In genomic region chr3:49689887-49690624, GRCh38 we compare ENCODE assay signal across 8 cellular contexts. TPM values are rescaled to one million over a fixed set of nuclear protein-coding genes. Genes with fewer than 3 reads are reported as not detected.
DNase-seq lines count a peak whose midpoint lies in the region; ATAC-seq and TF ChIP-seq lines count a peak whose summit lies in the region.
"Not testable (repeated sequence)": the region's sequence is repeated elsewhere in the genome, so short reads cannot be mapped to it uniquely, and the experiment has no call there.

No MANE protein-coding gene starts in this region.

- peaks cover 53% of the 10 kb centered on the region for H3K79me2 ChIP-seq in GM23248 (ENCODE audit: insufficient read depth)
- H3K79me2 ChIP-seq in OCI-LY1 (ENCODE audit: insufficient read depth, low read length) = not testable (repeated sequence)
- peaks cover 45% of the 10 kb centered on the region for H3K79me2 ChIP-seq in hepatocyte

- 7% methylated on average over 19 of the region's 19 CpGs for WGBS in GM23248 (ENCODE audit: low coverage in 1 of 2, low lambda C conversion rate in 2 of 2, missing lambda C conversion rate in 2 of 2), 2 experiments
- WGBS in hepatocyte (ENCODE audit: low lambda C conversion rate, missing lambda C conversion rate) = 12% methylated on average over 18 of the region's 19 CpGs

- TF ChIP-seq CTCF in AG09309 (IDR thresholded peaks at IDR 0.05; ENCODE audit: control insufficient read depth, insufficient read depth, low read depth, low read length, missing control alignments); OCI-LY1 (IDR thresholded peaks at IDR 0.05; ENCODE audit: low read length); hepatocyte (IDR thresholded peaks at IDR 0.05; ENCODE audit: poor library complexity): not testable (repeated sequence)

- not testable (repeated sequence) for H3K36me3 ChIP-seq in GM23248 (ENCODE audit: low read depth); OCI-LY1 (ENCODE audit: insufficient read depth, low read length); hepatocyte (replicated peaks; ENCODE audit: insufficient read depth, low read depth)

- not testable (repeated sequence) for H3K27ac ChIP-seq in GM23248; OCI-LY1 (ENCODE audit: low read depth, low read length, poor library complexity, severe bottlenecking)
- peak overlapping the region; percentile 95 for H3K27ac ChIP-seq in hepatocyte

- peak overlapping the region; percentile 91 for H3K27ac Mint-ChIP-seq in activated T-helper 1 cell treated with anti-CD3 and anti-CD28 coated beads, Interleukin-12 subunit alpha, Interleukin-12 subunit beta, Interleukin-2, Interleukin-4 antibody, amounts not matched to agents 30 ng/mL and 10 ng/mL and 1 ng/mL, durations not matched to agents 14 hours and 24 hours and 36 hours
- H3K27ac Mint-ChIP-seq in dendritic cell treated with granulocyte-macrophage colony-stimulating factor and Interleukin-4, amounts not matched to agents 40 ng/mL and 50 ng/mL, for 4 days = peak overlapping the region; percentile 90
- H3K27ac Mint-ChIP-seq in naive thymus-derived CD8-positive, alpha-beta T cell = peak overlapping the region; percentile 33 to 99 (median 98)
- H3K27ac Mint-ChIP-seq in stimulated activated naive B cell treated with anti-CD40 and anti-IgM and Interleukin-4, amounts not matched to agents 10 μg/mL and 1 μg/mL and 100 μg/mL, for 72 hours = peak overlapping the region; percentile 93

- H3K27me3 ChIP-seq in GM23248 (replicated peaks; ENCODE audit: insufficient read depth); OCI-LY1 (ENCODE audit: insufficient read depth, low read length); hepatocyte: not testable (repeated sequence)

- H3K4me2 ChIP-seq in GM23248 (ENCODE audit: unreplicated experiment) = peak overlapping the region; percentile 98
- H3K4me2 ChIP-seq in OCI-LY1 (ENCODE audit: low read length) = peak overlapping the region; percentile 97
- H3K4me2 ChIP-seq in hepatocyte = peak overlapping the region; percentile 93

- H2AFZ ChIP-seq in GM23248 = peak overlapping the region; percentile 96
- H2AFZ ChIP-seq in OCI-LY1 (ENCODE audit: low read length) = not testable (repeated sequence)
- peak overlapping the region; percentile 90 for H2AFZ ChIP-seq in hepatocyte

- H3K9me2 ChIP-seq in GM23248 (ENCODE audit: insufficient read depth); OCI-LY1 (ENCODE audit: low read depth, low read length); hepatocyte (replicated peaks; ENCODE audit: insufficient read depth): not testable (repeated sequence)

- H3K9me3 ChIP-seq in GM23248 (ENCODE audit: low read depth); OCI-LY1 (ENCODE audit: low read length); hepatocyte (ENCODE audit: low read depth): not testable (repeated sequence)

- in situ Hi-C loops in GM23248 (cut with MboI) = not testable (repeated sequence)

- intact Hi-C loops in activated T-helper 1 cell treated with anti-CD3 and anti-CD28 coated beads, Interleukin-12 subunit alpha, Interleukin-12 subunit beta, Interleukin-2, Interleukin-4 antibody, amounts not matched to agents 30 ng/mL and 10 ng/mL and 1 ng/mL, durations not matched to agents 14 hours and 24 hours and 36 hours (cut with micrococcal nuclease) = loop anchor here (1.0 to 5.0 kb wide), 4 partner anchors 16 to 598 kb away; partner anchors contain the start of genes AMIGO3, APEH, QRICH1 and TRAIP
- intact Hi-C loops in dendritic cell treated with granulocyte-macrophage colony-stimulating factor and Interleukin-4, amounts not matched to agents 40 ng/mL and 50 ng/mL, for 4 days (cut with micrococcal nuclease) = not testable (repeated sequence)

- ATAC-seq in naive thymus-derived CD8-positive, alpha-beta T cell; stimulated activated naive B cell treated with anti-CD40 and anti-IgM and Interleukin-4, amounts not matched to agents 10 μg/mL and 1 μg/mL and 100 μg/mL, for 72 hours (replicated peaks): not testable (repeated sequence)

- H3K36me3 Mint-ChIP-seq in activated T-helper 1 cell treated with anti-CD3 and anti-CD28 coated beads, Interleukin-12 subunit alpha, Interleukin-12 subunit beta, Interleukin-2, Interleukin-4 antibody, amounts not matched to agents 30 ng/mL and 10 ng/mL and 1 ng/mL, durations not matched to agents 14 hours and 24 hours and 36 hours (ENCODE audit: low read depth); naive thymus-derived CD8-positive, alpha-beta T cell; stimulated activated naive B cell treated with anti-CD40 and anti-IgM and Interleukin-4, amounts not matched to agents 10 μg/mL and 1 μg/mL and 100 μg/mL, for 72 hours: not testable (repeated sequence)
- H3K36me3 Mint-ChIP-seq in dendritic cell treated with granulocyte-macrophage colony-stimulating factor and Interleukin-4, amounts not matched to agents 40 ng/mL and 50 ng/mL, for 4 days (ENCODE audit: low read depth) = peaks cover 28% of the 10 kb centered on the region

- not testable (repeated sequence) for H3K27me3 Mint-ChIP-seq in activated T-helper 1 cell treated with anti-CD3 and anti-CD28 coated beads, Interleukin-12 subunit alpha, Interleukin-12 subunit beta, Interleukin-2, Interleukin-4 antibody, amounts not matched to agents 30 ng/mL and 10 ng/mL and 1 ng/mL, durations not matched to agents 14 hours and 24 hours and 36 hours (ENCODE audit: insufficient read depth); naive thymus-derived CD8-positive, alpha-beta T cell; stimulated activated naive B cell treated with anti-CD40 and anti-IgM and Interleukin-4, amounts not matched to agents 10 μg/mL and 1 μg/mL and 100 μg/mL, for 72 hours
- H3K27me3 Mint-ChIP-seq in dendritic cell treated with granulocyte-macrophage colony-stimulating factor and Interleukin-4, amounts not matched to agents 40 ng/mL and 50 ng/mL, for 4 days = peaks cover 25% of the 10 kb centered on the region

- peaks cover 21% of the 10 kb centered on the region for H3K4me1 Mint-ChIP-seq in activated T-helper 1 cell treated with anti-CD3 and anti-CD28 coated beads, Interleukin-12 subunit alpha, Interleukin-12 subunit beta, Interleukin-2, Interleukin-4 antibody, amounts not matched to agents 30 ng/mL and 10 ng/mL and 1 ng/mL, durations not matched to agents 14 hours and 24 hours and 36 hours (ENCODE audit: low read depth)
- peaks cover 40% of the 10 kb centered on the region for H3K4me1 Mint-ChIP-seq in dendritic cell treated with granulocyte-macrophage colony-stimulating factor and Interleukin-4, amounts not matched to agents 40 ng/mL and 50 ng/mL, for 4 days (ENCODE audit: low read depth)
- H3K4me1 Mint-ChIP-seq in naive thymus-derived CD8-positive, alpha-beta T cell = peaks cover 17 to 54% (median 47%) of the 10 kb centered on the region in 4 donors
- peaks cover 28 to 59% of the 10 kb centered on the region in 2 donors for H3K4me1 Mint-ChIP-seq in stimulated activated naive B cell treated with anti-CD40 and anti-IgM and Interleukin-4, amounts not matched to agents 10 μg/mL and 1 μg/mL and 100 μg/mL, for 72 hours

- not testable (repeated sequence) for DNase-seq in AG09309 (ENCODE audit: low read depth); activated T-helper 1 cell treated with anti-CD3 and anti-CD28 coated beads, Interleukin-12 subunit alpha, Interleukin-12 subunit beta, Interleukin-2, Interleukin-4 antibody, amounts not matched to agents 30 ng/mL and 10 ng/mL and 1 ng/mL, durations not matched to agents 14 hours and 24 hours and 36 hours (ENCODE audit: low spot score); hepatocyte (ENCODE audit: low spot score); stimulated activated naive B cell treated with anti-CD40 and anti-IgM and Interleukin-4, amounts not matched to agents 10 μg/mL and 1 μg/mL and 100 μg/mL, for 72 hours
- DNase-seq in GM23248 = peak; percentile 47
- DNase-seq in naive thymus-derived CD8-positive, alpha-beta T cell = peak in 1 of 10 donors; percentile 10

- not testable (repeated sequence) for H3F3A ChIP-seq in GM23248 (ENCODE audit: insufficient read depth); OCI-LY1 (ENCODE audit: insufficient read depth, low read length)

- H3K9ac ChIP-seq in GM23248 (peak overlapping the region; percentile 88), OCI-LY1 (ENCODE audit: low read length) (peak overlapping the region; percentile 97)

- H3K9me3 Mint-ChIP-seq in activated T-helper 1 cell treated with anti-CD3 and anti-CD28 coated beads, Interleukin-12 subunit alpha, Interleukin-12 subunit beta, Interleukin-2, Interleukin-4 antibody, amounts not matched to agents 30 ng/mL and 10 ng/mL and 1 ng/mL, durations not matched to agents 14 hours and 24 hours and 36 hours; dendritic cell treated with granulocyte-macrophage colony-stimulating factor and Interleukin-4, amounts not matched to agents 40 ng/mL and 50 ng/mL, for 4 days; naive thymus-derived CD8-positive, alpha-beta T cell; stimulated activated naive B cell treated with anti-CD40 and anti-IgM and Interleukin-4, amounts not matched to agents 10 μg/mL and 1 μg/mL and 100 μg/mL, for 72 hours: not testable (repeated sequence)

- H3K4me3 ChIP-seq in AG09309 (ENCODE audit: control insufficient read depth, low read depth, low read length) (peak overlapping the region; percentile 99), GM23248 (peak overlapping the region; percentile 93), OCI-LY1 (ENCODE audit: low read depth, low read length, poor library complexity, severe bottlenecking) (peak overlapping the region; percentile 96), hepatocyte (peak overlapping the region; percentile 95)

- not testable (repeated sequence) for H4K20me1 ChIP-seq in GM23248 (ENCODE audit: insufficient read depth); OCI-LY1 (ENCODE audit: insufficient read depth, low read length); hepatocyte (ENCODE audit: insufficient read depth, poor library complexity, severe bottlenecking)

- H3K4me1 ChIP-seq in GM23248 (ENCODE audit: insufficient read depth) = peaks cover 11% of the 10 kb centered on the region; the same call in 1 of the 2 replicates
- peaks cover 25% of the 10 kb centered on the region for H3K4me1 ChIP-seq in OCI-LY1 (ENCODE audit: insufficient read depth, low read length, severe bottlenecking)
- H3K4me1 ChIP-seq in hepatocyte (ENCODE audit: insufficient read depth) = not testable (repeated sequence)

- peak overlapping the region; percentile 97 for H3K4me3 Mint-ChIP-seq in activated T-helper 1 cell treated with anti-CD3 and anti-CD28 coated beads, Interleukin-12 subunit alpha, Interleukin-12 subunit beta, Interleukin-2, Interleukin-4 antibody, amounts not matched to agents 30 ng/mL and 10 ng/mL and 1 ng/mL, durations not matched to agents 14 hours and 24 hours and 36 hours
- H3K4me3 Mint-ChIP-seq in dendritic cell treated with granulocyte-macrophage colony-stimulating factor and Interleukin-4, amounts not matched to agents 40 ng/mL and 50 ng/mL, for 4 days = peak overlapping the region; percentile 100
- H3K4me3 Mint-ChIP-seq in naive thymus-derived CD8-positive, alpha-beta T cell = peak overlapping the region; percentile 92 to 98 (median 96)
- peak overlapping the region; percentile 98 to 99 for H3K4me3 Mint-ChIP-seq in stimulated activated naive B cell treated with anti-CD40 and anti-IgM and Interleukin-4, amounts not matched to agents 10 μg/mL and 1 μg/mL and 100 μg/mL, for 72 hours

- POLR2A ChIA-PET in naive thymus-derived CD8-positive, alpha-beta T cell (lab: Charles Lee) = interaction anchor here (0.6 to 1.1 kb wide), 4 partner anchors 15 to 360 kb away, joined by 3 to 4 read pairs (median 3); no protein-coding TSS in a partner anchor

RNA-seq across cellular contexts. Expression of gene RNF123, which starts 0.7 kb away (rescaled TPM):
- total RNA-seq in GM23248 (2014; rRNA removed; shearing (Covaris generic)) = 22.8 and 25.7 TPM in 2 replicates
- polyA plus RNA-seq in GM23248 (2016; fragmentation: Nextera tagmentation; extraction: Ambion mirVana) = 18.7 and 21.6 TPM in 2 replicates
- total RNA-seq in activated T-helper 1 cell treated with anti-CD3 and anti-CD28 coated beads, Interleukin-12 subunit alpha, Interleukin-12 subunit beta, Interleukin-2, Interleukin-4 antibody, amounts not matched to agents 30 ng/mL and 10 ng/mL and 1 ng/mL, durations not matched to agents 14 hours and 24 hours and 36 hours = 53.8 and 54.3 TPM in 2 replicates
- 27.7 and 32.1 TPM in 2 replicates for total RNA-seq in hepatocyte
- polyA plus RNA-seq in hepatocyte = 34.6 and 39.1 TPM in 2 replicates
- 10 to 100 TPM; 66.4 to 70.0 TPM for total RNA-seq in naive thymus-derived CD8-positive, alpha-beta T cell
- 10 to 100 TPM in 2 of 3 donors, 1 to 10 TPM in 1; 8.8 to 20.4 (median 10.5) TPM for polyA plus RNA-seq in naive thymus-derived CD8-positive, alpha-beta T cell

RNA-seq across cellular contexts. Expression of gene MST1, which starts 0.8 kb away (rescaled TPM):
- total RNA-seq in GM23248 (2014; rRNA removed; shearing (Covaris generic)) = 6.3 and 6.4 TPM in 2 replicates
- polyA plus RNA-seq in GM23248 (2016; fragmentation: Nextera tagmentation; extraction: Ambion mirVana) (2.5 and 3.0 TPM in 2 replicates), hepatocyte (137 and 158 TPM in 2 replicates)
- total RNA-seq in activated T-helper 1 cell treated with anti-CD3 and anti-CD28 coated beads, Interleukin-12 subunit alpha, Interleukin-12 subunit beta, Interleukin-2, Interleukin-4 antibody, amounts not matched to agents 30 ng/mL and 10 ng/mL and 1 ng/mL, durations not matched to agents 14 hours and 24 hours and 36 hours = 6.5 and 8.2 TPM in 2 replicates
- total RNA-seq in hepatocyte = 90.3 and 116 TPM in 2 replicates
- 10 to 100 TPM; 13.3 to 13.7 TPM for total RNA-seq in naive thymus-derived CD8-positive, alpha-beta T cell
- polyA plus RNA-seq in naive thymus-derived CD8-positive, alpha-beta T cell = 1 to 10 TPM in 1 of 3 donors, under 1 TPM in 2; 0.29 to 1.1 (median 0.74) TPM

RNA-seq across cellular contexts. Expression of gene APEH, which starts 15.9 kb away (rescaled TPM):
- total RNA-seq in GM23248 (2014; rRNA removed; shearing (Covaris generic)) = 108 and 126 TPM in 2 replicates
- polyA plus RNA-seq in GM23248 (2016; fragmentation: Nextera tagmentation; extraction: Ambion mirVana) (83.3 and 89.1 TPM in 2 replicates), hepatocyte (138 and 148 TPM in 2 replicates)
- total RNA-seq in activated T-helper 1 cell treated with anti-CD3 and anti-CD28 coated beads, Interleukin-12 subunit alpha, Interleukin-12 subunit beta, Interleukin-2, Interleukin-4 antibody, amounts not matched to agents 30 ng/mL and 10 ng/mL and 1 ng/mL, durations not matched to agents 14 hours and 24 hours and 36 hours = 113 and 115 TPM in 2 replicates
- 120 and 125 TPM in 2 replicates for total RNA-seq in hepatocyte
- total RNA-seq in naive thymus-derived CD8-positive, alpha-beta T cell = 100 to 1,000 TPM; 137 to 139 TPM
- 100 to 1,000 TPM; 105 to 131 (median 114) TPM for polyA plus RNA-seq in naive thymus-derived CD8-positive, alpha-beta T cell

RNA-seq across cellular contexts. Expression of gene AMIGO3, which starts 29.4 kb away (rescaled TPM):
- total RNA-seq in GM23248 (2014; rRNA removed; shearing (Covaris generic)) = 3.2 TPM in 1 of 2 replicates, not detected in the other
- polyA plus RNA-seq in GM23248 (2016; fragmentation: Nextera tagmentation; extraction: Ambion mirVana) (0.18 and 0.25 TPM in 2 replicates), hepatocyte (1.7 and 2.4 TPM in 2 replicates)
- 0.39 TPM in 1 of 2 replicates, not detected in the other for total RNA-seq in activated T-helper 1 cell treated with anti-CD3 and anti-CD28 coated beads, Interleukin-12 subunit alpha, Interleukin-12 subunit beta, Interleukin-2, Interleukin-4 antibody, amounts not matched to agents 30 ng/mL and 10 ng/mL and 1 ng/mL, durations not matched to agents 14 hours and 24 hours and 36 hours
- 0.57 and 0.76 TPM in 2 replicates for total RNA-seq in hepatocyte
- total RNA-seq in naive thymus-derived CD8-positive, alpha-beta T cell = 1 to 10 TPM; 1.0 to 1.1 TPM
- 1 to 10 TPM; 1.2 to 1.5 (median 1.2) TPM for polyA plus RNA-seq in naive thymus-derived CD8-positive, alpha-beta T cell

RNA-seq across cellular contexts. Expression of gene GMPPB, which starts 33.7 kb away (rescaled TPM):
- total RNA-seq in GM23248 (2014; rRNA removed; shearing (Covaris generic)) = 36.2 and 37.8 TPM in 2 replicates
- polyA plus RNA-seq in GM23248 (2016; fragmentation: Nextera tagmentation; extraction: Ambion mirVana) = 22.8 and 24.1 TPM in 2 replicates
- total RNA-seq in activated T-helper 1 cell treated with anti-CD3 and anti-CD28 coated beads, Interleukin-12 subunit alpha, Interleukin-12 subunit beta, Interleukin-2, Interleukin-4 antibody, amounts not matched to agents 30 ng/mL and 10 ng/mL and 1 ng/mL, durations not matched to agents 14 hours and 24 hours and 36 hours = 49.1 and 49.2 TPM in 2 replicates
- total RNA-seq in hepatocyte = 24.3 and 31.5 TPM in 2 replicates
- polyA plus RNA-seq in hepatocyte = 41.0 and 48.7 TPM in 2 replicates
- total RNA-seq in naive thymus-derived CD8-positive, alpha-beta T cell = 10 to 100 TPM; 21.6 to 22.2 TPM
- polyA plus RNA-seq in naive thymus-derived CD8-positive, alpha-beta T cell = 10 to 100 TPM in 2 of 3 donors, 1 to 10 TPM in 1; 7.5 to 14.8 (median 12.3) TPM
